ENCODE assay signal across 24 cellular contexts in genomic region chr12:50547742-50548141, GRCh38.
"Had no signal": no experiment of that assay in that cellular context is flagged by ENCODE, and none has a peak within 500 bp of the region (broad histone marks: within the 10 kb centered on the region; RNA-seq: fewer than 3 reads in every experiment).

No MANE protein-coding gene starts in this region.

- H3K4me3 Mint-ChIP-seq: natural killer cell treated with Interleukin-12 subunit alpha and Interleukin-12 subunit beta and Interleukin-15 and Interleukin-18, amount 100 ng/mL, for 72 hours; type B pancreatic cell had no signal

- H3K9me3 Mint-ChIP-seq: natural killer cell treated with Interleukin-12 subunit alpha and Interleukin-12 subunit beta and Interleukin-15 and Interleukin-18, amount 100 ng/mL, for 72 hours; type B pancreatic cell had no signal

- DNase-seq: cortex of kidney; dorsolateral prefrontal cortex; effector CD8-positive, alpha-beta T cell; heart left ventricle; hippocampal formation; left colon; left ventricle myocardium superior; mesenchymal stem cell; midbrain; psoas muscle; retina; sigmoid colon; stimulated activated CD4-positive, alpha-beta T cell treated with anti-CD3 and anti-CD28 coated beads, Interleukin-2, amount 100 ng/mL, for 24 hours; stimulated activated CD4-positive, alpha-beta T cell treated with anti-CD3 and anti-CD28 coated beads, Interleukin-4, amount 100 ng/mL, for 4 hours; stimulated activated naive CD4-positive, alpha-beta T cell; stomach; substantia nigra had no signal

- H3K36me3 Mint-ChIP-seq: natural killer cell treated with Interleukin-12 subunit alpha and Interleukin-12 subunit beta and Interleukin-15 and Interleukin-18, amount 100 ng/mL, for 72 hours had no signal

- H3K27ac ChIP-seq: heart left ventricle, psoas muscle, sigmoid colon, thoracic aorta had no signal

- H3K36me3 ChIP-seq: heart left ventricle, sigmoid colon, stomach, thoracic aorta had no signal

- H3K27me3 Mint-ChIP-seq: natural killer cell treated with Interleukin-12 subunit alpha and Interleukin-12 subunit beta and Interleukin-15 and Interleukin-18, amount 100 ng/mL, for 72 hours; type B pancreatic cell had no signal

- H3K9me3 ChIP-seq: heart left ventricle, psoas muscle, sigmoid colon, stomach, thoracic aorta had no signal

- FAIRE-seq: frontal cortex, urothelium cell line had no signal

- H3K27me3 ChIP-seq: dorsolateral prefrontal cortex, heart left ventricle, sigmoid colon, stomach had no signal

- H3K27ac Mint-ChIP-seq: natural killer cell treated with Interleukin-12 subunit alpha and Interleukin-12 subunit beta and Interleukin-15 and Interleukin-18, amount 100 ng/mL, for 72 hours had no signal

- ATAC-seq: heart left ventricle; left colon; left ventricle myocardium superior; natural killer cell treated with Interleukin-12 subunit alpha and Interleukin-12 subunit beta and Interleukin-15 and Interleukin-18, amount 100 ng/mL, for 72 hours; psoas muscle had no signal

- H3K4me3 ChIP-seq: dorsolateral prefrontal cortex, heart left ventricle, lung, psoas muscle, sigmoid colon, skin epidermis, stomach, thoracic aorta had no signal
